ENCODE assay signal across 29 cellular contexts in genomic region chr16:1262210-1262845, GRCh38. TPM values are rescaled to one million over a fixed set of nuclear protein-coding genes. Genes with fewer than 3 reads are reported as not detected.
"Had no signal": no experiment of that assay in that cellular context is flagged by ENCODE, and none has a peak within 500 bp of the region (broad histone marks: within the 10 kb centered on the region; RNA-seq: fewer than 3 reads in every experiment).

No MANE protein-coding gene starts in this region.

- DNase-seq: left colon; left lung; naive B cell; occipital lobe; psoas muscle; right lobe of liver; stimulated activated CD4-positive, alpha-beta T cell treated with anti-CD3 and anti-CD28 coated beads, Interleukin-1b, Interleukin-23, amount 100 ng/mL, for 48 hours; stimulated activated CD4-positive, alpha-beta T cell treated with anti-CD3 and anti-CD28 coated beads, Interleukin-2, amount 100 ng/mL, for 48 hours; stimulated activated CD4-positive, alpha-beta T cell treated with anti-CD3 and anti-CD28 coated beads, Interleukin-4, amount 100 ng/mL, for 4 hours; stimulated activated CD8-positive, alpha-beta memory T cell treated with anti-CD3 and anti-CD28 coated beads, Interleukin-4, amount 100 ng/mL, for 48 hours; stimulated activated naive CD4-positive, alpha-beta T cell treated with Interleukin-2 at 50 U/mL for 16 hours; stimulated activated naive CD8-positive, alpha-beta T cell treated with anti-CD3 and anti-CD28 coated beads, Interleukin-15, amount 100 ng/mL, for 72 hours; substantia nigra; uterus had no signal

- H3K4me3 ChIP-seq: left lung, lung, psoas muscle, right lobe of liver, smooth muscle cell, tibial nerve, uterus had no signal

- H3K9me3 Mint-ChIP-seq: mesothelial cell of epicardium, type B pancreatic cell had no signal

- H3K79me2 ChIP-seq: parathyroid adenoma had no signal

- H3K27ac Mint-ChIP-seq: mesothelial cell of epicardium; naive B cell; nephron; stimulated activated memory B cell treated with anti-CD40 and anti-IgM and Interleukin-4, amounts not matched to agents 10 μg/mL and 1 μg/mL and 100 μg/mL, for 72 hours; stimulated activated naive CD8-positive, alpha-beta T cell treated with anti-CD3 and anti-CD28 coated beads, Interleukin-15, amount 100 ng/mL, for 72 hours; type B pancreatic cell had no signal

- H3K36me3 ChIP-seq: left lung, neutrophil, right lobe of liver, tibial nerve, uterus had no signal

- H3K4me1 Mint-ChIP-seq: neural crest cell had no signal

- H3K4me2 ChIP-seq: smooth muscle cell had no signal

- H3K9ac ChIP-seq: parathyroid adenoma had no signal

- H3K4me1 ChIP-seq: left lung, psoas muscle, right lobe of liver, tibial nerve, uterus had no signal

- H2AFZ ChIP-seq: parathyroid adenoma had no signal

- H3K27ac ChIP-seq: left lung, neutrophil, parathyroid adenoma, psoas muscle, right lobe of liver, tibial nerve, uterus had no signal

- ATAC-seq: left colon; left lung; psoas muscle; stimulated activated memory B cell treated with anti-CD40 and anti-IgM and Interleukin-4, amounts not matched to agents 10 μg/mL and 1 μg/mL and 100 μg/mL, for 72 hours; stimulated activated naive CD8-positive, alpha-beta T cell treated with anti-CD3 and anti-CD28 coated beads, Interleukin-15, amount 100 ng/mL, for 72 hours had no signal

- H3K4me3 Mint-ChIP-seq: mesothelial cell of epicardium; naive B cell; nephron; neural crest cell; stimulated activated memory B cell treated with anti-CD40 and anti-IgM and Interleukin-4, amounts not matched to agents 10 μg/mL and 1 μg/mL and 100 μg/mL, for 72 hours; type B pancreatic cell had no signal

- H3K9me3 ChIP-seq: left lung, neutrophil, psoas muscle, right lobe of liver, tibial nerve, uterus had no signal

- H3K36me3 Mint-ChIP-seq: mesothelial cell of epicardium; naive B cell; stimulated activated memory B cell treated with anti-CD40 and anti-IgM and Interleukin-4, amounts not matched to agents 10 μg/mL and 1 μg/mL and 100 μg/mL, for 72 hours; type B pancreatic cell had no signal

RNA-seq across cellular contexts. Expression of gene TPSD1, which starts 6.5 kb away (rescaled TPM):
- total RNA-seq: mesothelial cell of epicardium, mononuclear cell, neural crest cell, occipital lobe, osteocyte, right lobe of liver, skeletal muscle tissue, smooth muscle cell, temporal lobe had no signal
- polyA plus RNA-seq: keratinocyte, smooth muscle cell had no signal

RNA-seq across cellular contexts. Expression of gene TPSAB1, which starts 21.8 kb away (rescaled TPM):
- total RNA-seq: mesothelial cell of epicardium, mononuclear cell, neural crest cell, occipital lobe, osteocyte, smooth muscle cell, temporal lobe had no signal
- polyA plus RNA-seq: keratinocyte, smooth muscle cell had no signal

RNA-seq across cellular contexts. Expression of gene TPSB2, which starts 32.3 kb away (rescaled TPM):
- total RNA-seq: mesothelial cell of epicardium, mononuclear cell, neural crest cell, occipital lobe, osteocyte, skeletal muscle tissue, smooth muscle cell, temporal lobe had no signal
- polyA plus RNA-seq: keratinocyte, smooth muscle cell had no signal

RNA-seq across cellular contexts. Expression of gene TPSG1, which starts 37.3 kb away (rescaled TPM):
- total RNA-seq: mesothelial cell of epicardium, mononuclear cell, neural crest cell, occipital lobe, osteocyte, psoas muscle, skeletal muscle tissue, smooth muscle cell, temporal lobe had no signal
- polyA plus RNA-seq: keratinocyte, smooth muscle cell had no signal
